In genomic region chr17:68011199-68011665, GRCh38 we compare ENCODE assay signal across 8 cellular contexts.
DNase-seq lines count a peak whose midpoint lies in the region; ATAC-seq lines count a peak whose summit lies in the region.

No MANE protein-coding gene starts in this region.

- no peak overlapping the region for H3K9ac ChIP-seq in adipocyte (ENCODE audit: low read length)

- H3K9me3 ChIP-seq in adipocyte (ENCODE audit: control insufficient read depth, low read length), result no peaks in the 10 kb centered on the region

- H3K27me3 ChIP-seq in adipocyte (replicated peaks; ENCODE audit: control insufficient read depth, insufficient read depth, low read length), result no peaks in the 10 kb centered on the region

- ATAC-seq in HG03196 (IDR thresholded peaks at IDR 0.05; ENCODE audit: unreplicated experiment), result peak; percentile 65
- no peak for ATAC-seq in HG03571 (IDR thresholded peaks at IDR 0.05; ENCODE audit: unreplicated experiment)

- H3K36me3 ChIP-seq in adipocyte (ENCODE audit: control insufficient read depth, insufficient read depth, low read length, severe bottlenecking), result no peaks in the 10 kb centered on the region

- DNase-seq in DMS53 (lab: John Stamatoyannopoulos, UW) (peak; percentile 84), T follicular helper cell (ENCODE audit: low read depth) (peak; percentile 31), adipocyte (ENCODE audit: low read depth) (peak; percentile 48), iPS-NIHi11 (ENCODE audit: low spot score) (peak; percentile 70), GF-D8 (lab: John Stamatoyannopoulos, UW) (no peak)
- peak; percentile 74 to 78 for DNase-seq in stimulated activated CD4-positive, alpha-beta T cell treated with anti-CD3 and anti-CD28 coated beads, Interleukin-2, amount 100 ng/mL, for 24 hours

- no peak overlapping the region for H3K4me3 ChIP-seq in adipocyte (ENCODE audit: low read length)

- H3K4me1 ChIP-seq in adipocyte (ENCODE audit: control insufficient read depth, insufficient read depth, low read length), result peaks cover 6% of the 10 kb centered on the region
